8 cellular contexts compared by ENCODE assay signal in genomic region chr9:128276008-128276573, GRCh38. TPM values are rescaled to one million over a fixed set of nuclear protein-coding genes. Genes with fewer than 3 reads are reported as not detected.
DNase-seq lines count a peak whose midpoint lies in the region; ATAC-seq and TF ChIP-seq lines count a peak whose summit lies in the region.

SWI5 (plus strand) TSS chr9:128276276.

- peaks cover 10 to 16% of the 10 kb centered on the region in 2 experiments for H3K4me1 Mint-ChIP-seq in H9
- peaks cover 34 to 35% of the 10 kb centered on the region in 2 donors for H3K4me1 Mint-ChIP-seq in natural killer cell treated with Interleukin-12 subunit alpha and Interleukin-12 subunit beta and Interleukin-15 and Interleukin-18, amount 100 ng/mL, for 72 hours (ENCODE audit: low read depth in 2 of 2)

- peak; percentile 99 for ATAC-seq in natural killer cell treated with Interleukin-12 subunit alpha and Interleukin-12 subunit beta and Interleukin-15 and Interleukin-18, amount 100 ng/mL, for 72 hours

- no CpG with 5 or more reads among the region's 38 CpGs for WGBS in H9 (ENCODE audit: extremely low coverage, insufficient read length, low lambda C conversion rate)

- H4K8ac ChIP-seq in H9 (replicated peaks; ENCODE audit: insufficient read length, low read depth, low read length): no peak within 1 kb of the TSS

- H4K20me1 ChIP-seq in H9 (ENCODE audit: control insufficient read depth, insufficient read depth, insufficient read length): no peaks in the 10 kb centered on the region

- H3K4me3 Mint-ChIP-seq in H9: peak within 1 kb of the TSS; percentile 88 to 97
- peak within 1 kb of the TSS; percentile 98 for H3K4me3 Mint-ChIP-seq in natural killer cell treated with Interleukin-12 subunit alpha and Interleukin-12 subunit beta and Interleukin-15 and Interleukin-18, amount 100 ng/mL, for 72 hours

- H3K4ac ChIP-seq in H9 (ENCODE audit: low read depth, low read length): no peak within 1 kb of the TSS

- H3K9ac ChIP-seq in ES-I3 (ENCODE audit: low read depth, low read length) (peak within 1 kb of the TSS; percentile 98), H9 (ENCODE audit: extremely low read depth, insufficient read length, low read length) (peak within 1 kb of the TSS; percentile 61)

- H4K91ac ChIP-seq in H9 (ENCODE audit: insufficient read length, low read depth, low read length): no peak within 1 kb of the TSS

- H3K27me3 ChIP-seq in H9 (ENCODE audit: insufficient read depth, low read length): no peaks in the 10 kb centered on the region

- H3K79me2 ChIP-seq in H9 (ENCODE audit: insufficient read depth, low read length): no peaks in the 10 kb centered on the region

- peak; percentile 99 for TF ChIP-seq POLR2A in Raji (IDR thresholded peaks at IDR 0.05; ENCODE audit: insufficient read depth, low read depth, low read length)

- peak; percentile 99 for DNase-seq in H9
- peak; percentile 98 for DNase-seq in M059J (ENCODE audit: low read depth)
- peak; percentile 99 for DNase-seq in activated T-helper 9 cell treated with anti-CD3 and anti-CD28 coated beads, Interleukin-2, amount 50 U/mL, for 16 hours (ENCODE audit: low read depth)
- peak; percentile 99 for DNase-seq in fibroblast of peridontal ligament (ENCODE audit: extremely low read depth)
- DNase-seq in natural killer cell treated with Interleukin-12 subunit alpha and Interleukin-12 subunit beta and Interleukin-15 and Interleukin-18, amount 100 ng/mL, for 72 hours (ENCODE audit: low spot score): peak; percentile 99
- peak; percentile 100 for DNase-seq in stimulated activated naive CD4-positive, alpha-beta T cell treated with Interleukin-2 at 50 U/mL for 16 hours (lab: John Stamatoyannopoulos, UW)

- no peak within 1 kb of the TSS for H2BK12ac ChIP-seq in H9 (ENCODE audit: insufficient read length, low read depth, low read length)

- H2BK120ac ChIP-seq in H9 (ENCODE audit: low read depth, low read length, poor library complexity, severe bottlenecking): no peak within 1 kb of the TSS

- H2AK5ac ChIP-seq in H9 (ENCODE audit: insufficient read length, low read length): no peak within 1 kb of the TSS

- H3K36me3 ChIP-seq in ES-I3 (ENCODE audit: insufficient read depth, low read length): peaks cover 6% of the 10 kb centered on the region

- peak within 1 kb of the TSS; percentile 95 for H3K4me2 ChIP-seq in H9 (ENCODE audit: insufficient read depth, insufficient read length, low read length)

- H2BK5ac ChIP-seq in H9 (ENCODE audit: insufficient read length, low read length): no peak within 1 kb of the TSS

- H3K9me3 Mint-ChIP-seq in H9: peaks cover 0 to 4% of the 10 kb centered on the region in 2 experiments; a peak in 1 of 5 replicates
- H3K9me3 Mint-ChIP-seq in natural killer cell treated with Interleukin-12 subunit alpha and Interleukin-12 subunit beta and Interleukin-15 and Interleukin-18, amount 100 ng/mL, for 72 hours: no peaks in the 10 kb centered on the region

- TF ChIP-seq CTCF in H9 (conservative IDR thresholded peaks at IDR 0.05): no peak

- no peak within 1 kb of the TSS for H3K27ac ChIP-seq in H9 (ENCODE audit: insufficient read length, low read depth, low read length)

- H3K79me1 ChIP-seq in H9 (ENCODE audit: insufficient read depth, low read depth, low read length, poor library complexity, severe bottlenecking): no peaks in the 10 kb centered on the region

- H3K18ac ChIP-seq in H9 (ENCODE audit: insufficient read length, low read depth, low read length): peak within 1 kb of the TSS; percentile 21

- H3K56ac ChIP-seq in H9 (ENCODE audit: insufficient read length, low read depth, low read length): no peak within 1 kb of the TSS

- H3K27ac Mint-ChIP-seq in H9: peak within 1 kb of the TSS; percentile 94 to 98 (median 97)
- peak within 1 kb of the TSS; percentile 97 to 99 for H3K27ac Mint-ChIP-seq in natural killer cell treated with Interleukin-12 subunit alpha and Interleukin-12 subunit beta and Interleukin-15 and Interleukin-18, amount 100 ng/mL, for 72 hours

- H4K5ac ChIP-seq in H9 (ENCODE audit: insufficient read length, low read depth, low read length): no peak within 1 kb of the TSS

- H3K9me3 ChIP-seq in ES-I3 (ENCODE audit: control insufficient read depth, insufficient read depth, low read length) (no peaks in the 10 kb centered on the region), H9 (ENCODE audit: control insufficient read depth, low read depth, low read length) (no peaks in the 10 kb centered on the region)

- peaks cover 6 to 29% (median 18%) of the 10 kb centered on the region in 3 experiments; a peak in 5 of 7 replicates for H3K36me3 Mint-ChIP-seq in H9 (ENCODE audit: insufficient read depth in 1 of 3, low read depth in 3 of 3)
- H3K36me3 Mint-ChIP-seq in natural killer cell treated with Interleukin-12 subunit alpha and Interleukin-12 subunit beta and Interleukin-15 and Interleukin-18, amount 100 ng/mL, for 72 hours: no peaks in the 10 kb centered on the region

- no peaks in the 10 kb centered on the region; the same call in 1 of the 2 replicates for H3K27me3 Mint-ChIP-seq in H9 (ENCODE audit: low read depth)
- no peaks in the 10 kb centered on the region for H3K27me3 Mint-ChIP-seq in natural killer cell treated with Interleukin-12 subunit alpha and Interleukin-12 subunit beta and Interleukin-15 and Interleukin-18, amount 100 ng/mL, for 72 hours

- no peak within 1 kb of the TSS for H2AFZ ChIP-seq in H9 (ENCODE audit: low read length)

- H2BK15ac ChIP-seq in H9 (ENCODE audit: low read depth, low read length): no peak within 1 kb of the TSS

- H3T11ph ChIP-seq in H9 (ENCODE audit: low read length): no peak within 1 kb of the TSS

- no peaks in the 10 kb centered on the region for H3K4me1 ChIP-seq in ES-I3 (ENCODE audit: insufficient read depth, low read length)
- no peaks in the 10 kb centered on the region; the same call in 1 of the 2 replicates for H3K4me1 ChIP-seq in H9 (ENCODE audit: insufficient read depth, low read length)

- H3K23ac ChIP-seq in H9 (ENCODE audit: insufficient read length, low read depth, low read length): no peak within 1 kb of the TSS

- peaks cover 13% of the 10 kb centered on the region for H3K23me2 ChIP-seq in H9 (ENCODE audit: insufficient read length, low read depth, low read length, poor library complexity, severe bottlenecking)

- H3K14ac ChIP-seq in H9 (ENCODE audit: insufficient read depth, low read length): no peak within 1 kb of the TSS; the same call in none of the 2 replicates

- H2BK20ac ChIP-seq in H9 (ENCODE audit: low read depth, low read length, poor library complexity, severe bottlenecking): no peak within 1 kb of the TSS

RNA-seq across cellular contexts. Expression of gene SWI5, which starts in this region (rescaled TPM):
- 25.0 and 25.6 TPM in 2 replicates for total RNA-seq in H9 (2021)
- total RNA-seq in M059J (2014; rRNA removed; shearing (Covaris generic)): 61.4 and 68.8 TPM in 2 replicates
- total RNA-seq in natural killer cell treated with Interleukin-12 subunit alpha and Interleukin-12 subunit beta and Interleukin-15 and Interleukin-18, amount 100 ng/mL, for 72 hours: 10 to 100 TPM in 1 of 2 donors, 1 to 10 TPM in 1; 7.5 to 20.4 TPM
